Comparison of ENCODE assay signal across 14 cellular contexts in the genomic region with DNA sequence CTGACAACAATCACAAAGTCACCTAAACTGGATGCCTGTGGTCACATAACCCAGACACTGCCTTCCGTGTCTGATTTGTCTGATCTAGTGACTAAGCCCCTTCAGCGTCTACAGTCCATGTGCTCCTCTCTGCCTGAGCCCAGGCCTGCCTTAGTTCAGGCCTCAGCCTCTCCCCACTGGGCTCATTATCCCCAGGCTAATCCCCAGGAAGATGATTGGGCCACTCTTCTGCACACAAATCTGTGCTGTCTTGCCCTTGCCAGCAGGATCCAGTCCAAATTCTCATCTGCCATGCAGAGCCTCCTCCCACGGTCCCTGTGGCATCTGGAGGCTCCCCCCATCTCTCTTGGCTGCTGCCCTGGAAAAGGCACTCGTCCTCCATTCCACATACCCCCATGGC.
DNase-seq lines count a peak whose midpoint lies in the region; ATAC-seq lines count a peak whose summit lies in the region.
"Had no signal": no experiment of that assay in that cellular context is flagged by ENCODE, and none has a peak within 500 bp of the region (broad histone marks: within the 10 kb centered on the region; RNA-seq: fewer than 3 reads in every experiment).

No MANE protein-coding gene starts in this region.

- ATAC-seq in GM19395 (IDR thresholded peaks at IDR 0.05; ENCODE audit: unreplicated experiment): no peak
- ATAC-seq in HG03521 (IDR thresholded peaks at IDR 0.05; ENCODE audit: unreplicated experiment): no peak
- ATAC-seq in GM21619 (IDR thresholded peaks at IDR 0.05; ENCODE audit: unreplicated experiment): no peak
- no peak for ATAC-seq in GM19463 (IDR thresholded peaks at IDR 0.05; ENCODE audit: unreplicated experiment)
- ATAC-seq: left colon; stimulated activated naive B cell treated with anti-CD40 and anti-IgM and Interleukin-4, amounts not matched to agents 10 μg/mL and 1 μg/mL and 100 μg/mL, for 72 hours had no signal

- DNase-seq in DMS 273 (lab: John Stamatoyannopoulos, UW; ENCODE audit: unreplicated experiment): peak; percentile 93
- peak; percentile 36 for DNase-seq in LoVo (ENCODE audit: low spot score)
- DNase-seq in RPMI8226: peak; percentile 64
- DNase-seq in kidney glomerular epithelial cell (lab: John Stamatoyannopoulos, UW): peak; percentile 17
- DNase-seq: activated naive CD4-positive, alpha-beta T cell treated with anti-CD3 and anti-CD28 coated beads, Interleukin-2, amount 10 ng/mL, durations not matched to agents 7 days and 5 days; colonic mucosa; left colon; stimulated activated CD4-positive, alpha-beta T cell treated with anti-CD3 and anti-CD28 coated beads, Interleukin-2, amount 100 ng/mL, for 24 hours; stimulated activated naive B cell treated with anti-CD40 and anti-IgM and Interleukin-4, amounts not matched to agents 10 μg/mL and 1 μg/mL and 100 μg/mL, for 72 hours; T-helper 9 cell had no signal

Comparison
In these comparisons a context has a peak if more than half of its experiments do, and no peak if none do; other contexts are left out.
1. DNase-seq: peak in every context shown above with its lines; median percentile 93 in DMS 273; 64 in RPMI8226; 36 in LoVo; 17 in kidney glomerular epithelial cell.